22 cellular contexts compared by ENCODE assay signal in genomic region chr10:124597677-124598165, GRCh38.
"Had no signal": no experiment of that assay in that cellular context is flagged by ENCODE, and none has a peak within 500 bp of the region (broad histone marks: within the 10 kb centered on the region; RNA-seq: fewer than 3 reads in every experiment).

No MANE protein-coding gene starts in this region.

- H3K79me2 ChIP-seq: parathyroid adenoma had no signal

- DNase-seq: activated CD4-positive, alpha-beta T cell treated with anti-CD3 and anti-CD28 coated beads for 48 hours; activated CD8-positive, alpha-beta T cell treated with anti-CD3 and anti-CD28 coated beads, Interleukin-2, amount 10 ng/mL, durations not matched to agents 7 days and 5 days; activated naive CD4-positive, alpha-beta T cell treated with Interleukin-2 at 50 U/mL for 16 hours; activated T-cell treated with anti-CD3 and anti-CD28 coated beads, Interleukin-2, amount 50 U/mL, for 24 hours; body of pancreas; caudate nucleus; foreskin keratinocyte; kidney glomerular epithelial cell; naive thymus-derived CD4-positive, alpha-beta T cell; stimulated activated CD4-positive, alpha-beta T cell treated with anti-CD3 and anti-CD28 coated beads, Interleukin-12 subunit alpha, Interleukin-12 subunit beta, amount 100 ng/mL, for 4 hours; stimulated activated CD4-positive, alpha-beta T cell treated with anti-CD3 and anti-CD28 coated beads, Interleukin-2, amount 100 ng/mL, for 24 hours; stimulated activated naive CD8-positive, alpha-beta T cell treated with anti-CD3 and anti-CD28 coated beads, Interleukin-15, amount 100 ng/mL, for 72 hours; T-cell; trophoblast cell had no signal

- H3K27ac Mint-ChIP-seq: activated CD8-positive, alpha-beta T cell treated with anti-CD3 and anti-CD28 coated beads, Interleukin-2, amount 10 ng/mL, durations not matched to agents 7 days and 5 days; activated T-cell treated with anti-CD3 and anti-CD28 coated beads, Interleukin-2, amount 50 U/mL, for 24 hours; activated T-helper 2 cell treated with anti-CD3 and anti-CD28 coated beads, Interferon-gamma antibody, Interleukin-2, Interleukin-4, amounts not matched to agents 10 μg/mL and 5 μg/mL and 100 μg/mL, durations not matched to agents 14 hours and 24 hours and 36 hours; naive thymus-derived CD4-positive, alpha-beta T cell; T-cell; WTC11 had no signal

- H3K4me1 Mint-ChIP-seq: WTC11 had no signal

- H3K4me1 ChIP-seq: foreskin keratinocyte, parathyroid adenoma, suprapubic skin had no signal

- H3K9me3 ChIP-seq: body of pancreas, neutrophil, suprapubic skin, vagina had no signal

- H3K27me3 ChIP-seq: body of pancreas, foreskin keratinocyte, neutrophil, suprapubic skin, vagina had no signal

- H2AFZ ChIP-seq: parathyroid adenoma had no signal

- H3K36me3 Mint-ChIP-seq: T-cell, WTC11 had no signal

- ATAC-seq: activated CD8-positive, alpha-beta T cell treated with anti-CD3 and anti-CD28 coated beads, Interleukin-2, amount 10 ng/mL, durations not matched to agents 7 days and 5 days; foreskin keratinocyte; naive thymus-derived CD4-positive, alpha-beta T cell; stimulated activated naive CD8-positive, alpha-beta T cell treated with anti-CD3 and anti-CD28 coated beads, Interleukin-15, amount 100 ng/mL, for 72 hours; T-cell; WTC11 had no signal

- H3K4me3 Mint-ChIP-seq: activated CD8-positive, alpha-beta T cell treated with anti-CD3 and anti-CD28 coated beads, Interleukin-2, amount 10 ng/mL, durations not matched to agents 7 days and 5 days; activated T-cell treated with anti-CD3 and anti-CD28 coated beads, Interleukin-2, amount 50 U/mL, for 24 hours; memory B cell; naive thymus-derived CD4-positive, alpha-beta T cell; stimulated activated naive CD8-positive, alpha-beta T cell treated with anti-CD3 and anti-CD28 coated beads, Interleukin-15, amount 100 ng/mL, for 72 hours; T-cell; WTC11 had no signal

- H3K9me3 Mint-ChIP-seq: activated T-cell treated with anti-CD3 and anti-CD28 coated beads, Interleukin-2, amount 50 U/mL, for 24 hours; activated T-helper 2 cell treated with anti-CD3 and anti-CD28 coated beads, Interferon-gamma antibody, Interleukin-2, Interleukin-4, amounts not matched to agents 10 μg/mL and 5 μg/mL and 100 μg/mL, durations not matched to agents 14 hours and 24 hours and 36 hours; stimulated activated naive CD8-positive, alpha-beta T cell treated with anti-CD3 and anti-CD28 coated beads, Interleukin-15, amount 100 ng/mL, for 72 hours; T-cell; WTC11 had no signal

- H3K4me3 ChIP-seq: body of pancreas, coronary artery, suprapubic skin, vagina had no signal

- H3K27ac ChIP-seq: body of pancreas, coronary artery, foreskin keratinocyte, neutrophil, parathyroid adenoma, suprapubic skin, vagina had no signal

- H3K27me3 Mint-ChIP-seq: activated T-cell treated with anti-CD3 and anti-CD28 coated beads, Interleukin-2, amount 50 U/mL, for 24 hours; memory B cell; naive thymus-derived CD4-positive, alpha-beta T cell; stimulated activated naive CD8-positive, alpha-beta T cell treated with anti-CD3 and anti-CD28 coated beads, Interleukin-15, amount 100 ng/mL, for 72 hours; T-cell had no signal

- H3K36me3 ChIP-seq: neutrophil, suprapubic skin, vagina had no signal
